21 cellular contexts compared by ENCODE assay signal in genomic region chr14:33376510-33376909, GRCh38.
DNase-seq lines count a peak whose midpoint lies in the region; ATAC-seq and TF ChIP-seq lines count a peak whose summit lies in the region.
"Had no signal": no experiment of that assay in that cellular context is flagged by ENCODE, and none has a peak within 500 bp of the region (broad histone marks: within the 10 kb centered on the region; RNA-seq: fewer than 3 reads in every experiment).

No MANE protein-coding gene starts in this region.

- WGBS in SK-N-SH (ENCODE audit: low lambda C conversion rate): 62% methylated on average over 3 of the region's 3 CpGs

- POLR2A ChIA-PET in SK-N-SH (lab: Yijun Ruan, JAX): no interaction called here

- TF ChIP-seq RAD21 in SK-N-SH (IDR thresholded peaks at IDR 0.05; ENCODE audit: low read length): no peak

- H3K27me3 ChIP-seq in SK-N-SH (ENCODE audit: insufficient read depth): no peaks in the 10 kb centered on the region
- H3K27me3 ChIP-seq: BLaER1 treated with 17β-estradiol and CSF1 and Interleukin-3, amounts not matched to agents 10 nM and 100 nM had no signal

- H3K9ac ChIP-seq in SK-N-SH: no peak overlapping the region
- H3K9ac ChIP-seq: BLaER1 treated with 17β-estradiol and CSF1 and Interleukin-3, amounts not matched to agents 10 nM and 100 nM had no signal

- no peak overlapping the region for H3K27ac ChIP-seq in SK-N-SH (ENCODE audit: low read depth in 2 of 2, low read length in 1 of 2)
- H3K27ac ChIP-seq: BLaER1 treated with 17β-estradiol and CSF1 and Interleukin-3, amounts not matched to agents 10 nM and 100 nM had no signal

- H4K20me1 ChIP-seq in SK-N-SH (ENCODE audit: insufficient read depth): no peaks in the 10 kb centered on the region
- H4K20me1 ChIP-seq: BLaER1 treated with 17β-estradiol and CSF1 and Interleukin-3, amounts not matched to agents 10 nM and 100 nM had no signal

- no peak for TF ChIP-seq EP300 in SK-N-SH (IDR thresholded peaks at IDR 0.05; ENCODE audit: borderline replicate concordance in 1 of 2, low read depth in 1 of 2, low read length in 1 of 2)

- no peaks in the 10 kb centered on the region for H3K36me3 ChIP-seq in SK-N-SH (replicated peaks in 1 of 2; ENCODE audit: control insufficient read depth in 1 of 2, insufficient read depth in 2 of 2, low read length in 1 of 2)
- H3K36me3 ChIP-seq: BLaER1 treated with 17β-estradiol and CSF1 and Interleukin-3, amounts not matched to agents 10 nM and 100 nM had no signal

- DNase-seq in DMS153 treated with DMSO at 0.1 percent for 48 hours (lab: John Stamatoyannopoulos, UW; ENCODE audit: unreplicated experiment) (peak; percentile 10), DMS153 (lab: John Stamatoyannopoulos, UW) (no peak), SK-N-SH (no peak), iris pigment epithelial cell (ENCODE audit: low read depth) (peak; percentile 35), NCI-H446 treated with DMSO at 0.1 percent for 48 hours (lab: John Stamatoyannopoulos, UW) (no peak)
- DNase-seq: 8988T; CD4-positive, alpha-beta memory T cell; EL; GF-D8; GOT3; HCEC 1CT; MV-4-11; NCI-H1436; NCI-H187 treated with DMSO at 0.1 percent for 48 hours; NCI-H2171 treated with DMSO at 0.1 percent for 48 hours; NCI-H526 treated with DMSO at 0.1 percent for 48 hours had no signal

- CTCF ChIA-PET in SK-N-SH (lab: Yijun Ruan, JAX): no interaction called here

- no peaks in the 10 kb centered on the region for H3K79me2 ChIP-seq in SK-N-SH (ENCODE audit: insufficient read depth)

- H2AFZ ChIP-seq in SK-N-SH (ENCODE audit: low read depth): no peak overlapping the region

- no peaks in the 10 kb centered on the region for H3K4me1 ChIP-seq in SK-N-SH (ENCODE audit: control insufficient read depth in 1 of 2, insufficient read depth in 2 of 2, low read depth in 1 of 2, low read length in 1 of 2)
- H3K4me1 ChIP-seq: BLaER1 treated with 17β-estradiol and CSF1 and Interleukin-3, amounts not matched to agents 10 nM and 100 nM had no signal

- H3K9me2 ChIP-seq in SK-N-SH: no peaks in the 10 kb centered on the region; the same call in 1 of the 2 replicates

- H3K4me2 ChIP-seq in SK-N-SH: no peak overlapping the region
- H3K4me2 ChIP-seq: BLaER1 treated with 17β-estradiol and CSF1 and Interleukin-3, amounts not matched to agents 10 nM and 100 nM had no signal

- no peak for TF ChIP-seq CTCF in SK-N-SH (IDR thresholded peaks at IDR 0.05)

- ATAC-seq in SK-N-SH treated with all-trans-retinoic acid at 6 μM for 48 hours (no peak), HG02642 (IDR thresholded peaks at IDR 0.05; ENCODE audit: poor library complexity, unreplicated experiment) (no peak), HG03442 (IDR thresholded peaks at IDR 0.05; ENCODE audit: unreplicated experiment) (no peak)
- ATAC-seq: Right ventricle myocardium inferior had no signal

- no peak overlapping the region for H3K4me3 ChIP-seq in SK-N-SH (ENCODE audit: low read depth in 2 of 2, low read length in 1 of 2)
- H3K4me3 ChIP-seq: BLaER1 treated with 17β-estradiol and CSF1 and Interleukin-3, amounts not matched to agents 10 nM and 100 nM had no signal

- H3F3A ChIP-seq in SK-N-SH (replicated peaks; ENCODE audit: insufficient read depth): no peaks in the 10 kb centered on the region

- H3K9me3 ChIP-seq in SK-N-SH: no peaks in the 10 kb centered on the region
- H3K9me3 ChIP-seq: BLaER1 treated with 17β-estradiol and CSF1 and Interleukin-3, amounts not matched to agents 10 nM and 100 nM had no signal

TF ChIP-seq in SK-N-SH, 30 proteins besides CTCF, POLR2A, EP300 and RAD21:
- TF ChIP-seq SIN3A (IDR thresholded peaks at IDR 0.05; ENCODE audit: borderline replicate concordance, low read depth, low read length) (no peak), GATA2 (CRISPR knock-in tag; IDR thresholded peaks at IDR 0.05) (no peak), NFIC (IDR thresholded peaks at IDR 0.05; ENCODE audit: borderline replicate concordance) (0 out of 2 replicates have a peak, but pooled peaks have one; percentile 15)
- TF ChIP-seq, protein P1, sequence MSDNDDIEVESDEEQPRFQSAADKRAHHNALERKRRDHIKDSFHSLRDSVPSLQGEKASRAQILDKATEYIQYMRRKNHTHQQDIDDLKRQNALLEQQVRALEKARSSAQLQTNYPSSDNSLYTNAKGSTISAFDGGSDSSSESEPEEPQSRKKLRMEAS (IDR thresholded peaks at IDR 0.05; ENCODE audit: low read depth): no peak

TF ChIP-seq in SK-N-SH treated with all-trans-retinoic acid at 6 μM for 48 hours, 23 proteins besides CTCF, POLR2A, EP300 and RAD21:
- TF ChIP-seq CSDC2 (CRISPR knock-in tag; IDR thresholded peaks at IDR 0.05) (no peak), RARB (CRISPR knock-in tag; IDR thresholded peaks at IDR 0.05) (no peak), GLIS3 (CRISPR knock-in tag; IDR thresholded peaks at IDR 0.05) (no peak), ISL1 (CRISPR knock-in tag; IDR thresholded peaks at IDR 0.05) (no peak), CSRNP3 (CRISPR knock-in tag; IDR thresholded peaks at IDR 0.05) (no peak), ZNF565 (CRISPR knock-in tag; conservative IDR thresholded peaks at IDR 0.05; ENCODE audit: low read depth) (no peak), BACH2 (CRISPR knock-in tag; IDR thresholded peaks at IDR 0.05; ENCODE audit: borderline replicate concordance) (no peak), ARNTL (CRISPR knock-in tag; IDR thresholded peaks at IDR 0.05; ENCODE audit: borderline replicate concordance, low read depth) (no peak), ZC3H10 (CRISPR knock-in tag; IDR thresholded peaks at IDR 0.05) (no peak), TSHZ2 (CRISPR knock-in tag; IDR thresholded peaks at IDR 0.05) (no peak)
- TF ChIP-seq, protein P2, sequence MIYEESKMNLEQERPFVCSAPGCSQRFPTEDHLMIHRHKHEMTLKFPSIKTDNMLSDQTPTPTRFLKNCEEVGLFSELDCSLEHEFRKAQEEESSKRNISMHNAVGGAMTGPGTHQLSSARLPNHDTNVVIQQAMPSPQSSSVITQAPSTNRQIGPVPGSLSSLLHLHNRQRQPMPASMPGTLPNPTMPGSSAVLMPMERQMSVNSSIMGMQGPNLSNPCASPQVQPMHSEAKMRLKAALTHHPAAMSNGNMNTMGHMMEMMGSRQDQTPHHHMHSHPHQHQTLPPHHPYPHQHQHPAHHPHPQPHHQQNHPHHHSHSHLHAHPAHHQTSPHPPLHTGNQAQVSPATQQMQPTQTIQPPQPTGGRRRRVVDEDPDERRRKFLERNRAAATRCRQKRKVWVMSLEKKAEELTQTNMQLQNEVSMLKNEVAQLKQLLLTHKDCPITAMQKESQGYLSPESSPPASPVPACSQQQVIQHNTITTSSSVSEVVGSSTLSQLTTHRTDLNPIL (CRISPR knock-in tag; IDR thresholded peaks at IDR 0.05; ENCODE audit: low read depth): no peak

Comparison
In these comparisons a context has a peak if more than half of its experiments do, and no peak if none do; other contexts are left out.
1. DNase-seq: peak in DMS153 treated with DMSO at 0.1 percent for 48 hours (single experiment) and iris pigment epithelial cell (single experiment); none in DMS153 (single experiment), SK-N-SH (single experiment) and NCI-H446 treated with DMSO at 0.1 percent for 48 hours (single experiment).